ENCODE assay signal across 13 cellular contexts in genomic region chr6:142929751-142930358, GRCh38. TPM values are rescaled to one million over a fixed set of nuclear protein-coding genes. Genes with fewer than 3 reads are reported as not detected.
DNase-seq lines count a peak whose midpoint lies in the region; ATAC-seq and TF ChIP-seq lines count a peak whose summit lies in the region.
"Had no signal": no experiment of that assay in that cellular context is flagged by ENCODE, and none has a peak within 500 bp of the region (broad histone marks: within the 10 kb centered on the region; RNA-seq: fewer than 3 reads in every experiment).

No MANE protein-coding gene starts in this region.

- H3K9me3 ChIP-seq in DND-41 (ENCODE audit: insufficient read depth, low read length, severe bottlenecking) = no peaks in the 10 kb centered on the region
- H3K9me3 ChIP-seq: spleen had no signal

- H3K4me3 ChIP-seq in DND-41 (ENCODE audit: low read depth in 1 of 2, low read length in 2 of 2) (no peak overlapping the region), fibroblast of villous mesenchyme (ENCODE audit: low read depth, low read length) (no peak overlapping the region)
- H3K4me3 ChIP-seq: spleen had no signal

- CTCF ChIA-PET in activated CD8-positive, alpha-beta T cell treated with anti-CD3 and anti-CD28 coated beads for 36 hours (lab: Charles Lee) = interaction anchor here (2.2 kb wide), 1 partner anchor 12 kb away, joined by 19 read pairs; no protein-coding TSS in a partner anchor

- DNase-seq in AG08395 (ENCODE audit: low spot score) = peak; percentile 31
- DNase-seq in DND-41 = no peak
- no peak for DNase-seq in activated CD8-positive, alpha-beta T cell treated with anti-CD3 and anti-CD28 coated beads for 36 hours
- DNase-seq in fibroblast of villous mesenchyme (ENCODE audit: low read depth) = peak; percentile 47
- no peak for DNase-seq in DMS79 treated with DMSO at 0.1 percent for 48 hours (lab: John Stamatoyannopoulos, UW)
- DNase-seq: caudate nucleus; H7; left cardiac atrium; NK-92 treated with Interleukin-12 subunit alpha and Interleukin-12 subunit beta, amount 100 ng/mL, for 24 hours; spleen had no signal

- H3K4me2 ChIP-seq in DND-41 (ENCODE audit: insufficient read depth, low read length) = peak overlapping the region; percentile 71; the same call in 1 of the 2 replicates

- H3K36me3 Mint-ChIP-seq in activated CD8-positive, alpha-beta T cell treated with anti-CD3 and anti-CD28 coated beads for 36 hours (ENCODE audit: low read depth) = peaks cover 53% of the 10 kb centered on the region

- H3K9ac ChIP-seq in DND-41 (ENCODE audit: low read depth, low read length) = no peak overlapping the region

- H3K4me1 Mint-ChIP-seq in activated CD8-positive, alpha-beta T cell treated with anti-CD3 and anti-CD28 coated beads for 36 hours (ENCODE audit: low read depth) = peaks cover 75% of the 10 kb centered on the region

- no peak overlapping the region for H2AFZ ChIP-seq in DND-41 (ENCODE audit: low read depth, low read length)

- TF ChIP-seq CTCF in DND-41 (IDR thresholded peaks at IDR 0.05; ENCODE audit: borderline replicate concordance, extremely low read depth, low read length, poor library complexity, severe bottlenecking) = no peak
- no peak for TF ChIP-seq CTCF in activated CD8-positive, alpha-beta T cell treated with anti-CD3 and anti-CD28 coated beads for 36 hours (IDR thresholded peaks at IDR 0.05)
- no peak for TF ChIP-seq CTCF in fibroblast of villous mesenchyme (IDR thresholded peaks at IDR 0.05; ENCODE audit: insufficient read depth, low read depth, low read length)

- no peaks in the 10 kb centered on the region for H4K20me1 ChIP-seq in DND-41 (ENCODE audit: insufficient read depth, low read length)

- no peaks in the 10 kb centered on the region for H3K27me3 ChIP-seq in DND-41 (ENCODE audit: insufficient read depth, low read length, poor library complexity)
- H3K27me3 ChIP-seq: spleen had no signal

- POLR2A ChIA-PET in activated CD8-positive, alpha-beta T cell treated with anti-CD3 and anti-CD28 coated beads for 36 hours (lab: Charles Lee) = interaction anchor here (6.9 kb wide), 1 partner anchor 14 kb away, joined by 85 read pairs; the partner anchor contains the start of gene HIVEP2

- H3K4me3 Mint-ChIP-seq in activated CD8-positive, alpha-beta T cell treated with anti-CD3 and anti-CD28 coated beads for 36 hours = peak overlapping the region; percentile 96

- H3K9me3 Mint-ChIP-seq in activated CD8-positive, alpha-beta T cell treated with anti-CD3 and anti-CD28 coated beads for 36 hours = no peaks in the 10 kb centered on the region

- intact Hi-C loops in activated CD8-positive, alpha-beta T cell treated with anti-CD3 and anti-CD28 coated beads for 36 hours (cut with micrococcal nuclease) = loop anchor here (5.0 kb wide), 2 partner anchors 43 to 88 kb away; no protein-coding TSS in a partner anchor

- H3K4me1 ChIP-seq in DND-41 (ENCODE audit: insufficient read depth, low read length) = peaks cover 32% of the 10 kb centered on the region

- no peak overlapping the region for H3K27ac ChIP-seq in DND-41 (ENCODE audit: low read length)

- H3K36me3 ChIP-seq in DND-41 (ENCODE audit: insufficient read depth, low read length) = no peaks in the 10 kb centered on the region
- H3K36me3 ChIP-seq: spleen had no signal

- H3K27me3 Mint-ChIP-seq in activated CD8-positive, alpha-beta T cell treated with anti-CD3 and anti-CD28 coated beads for 36 hours = no peaks in the 10 kb centered on the region

- no peak for ATAC-seq in DND-41 (ENCODE audit: insufficient read depth, low read depth)
- no peak for ATAC-seq in activated CD8-positive, alpha-beta T cell treated with anti-CD3 and anti-CD28 coated beads for 36 hours
- ATAC-seq in GM19452 (IDR thresholded peaks at IDR 0.05; ENCODE audit: unreplicated experiment) = no peak
- ATAC-seq in HG03378 (IDR thresholded peaks at IDR 0.05; ENCODE audit: unreplicated experiment) = no peak
- no peak for ATAC-seq in GM18907 (IDR thresholded peaks at IDR 0.05; ENCODE audit: unreplicated experiment)
- ATAC-seq: left cardiac atrium had no signal

- H3K27ac Mint-ChIP-seq in activated CD8-positive, alpha-beta T cell treated with anti-CD3 and anti-CD28 coated beads for 36 hours = peak overlapping the region; percentile 97

- peaks cover 63% of the 10 kb centered on the region for H3K79me2 ChIP-seq in DND-41 (ENCODE audit: insufficient read depth, low read length)

RNA-seq across cellular contexts. Expression of gene HIVEP2, which starts 15.1 kb away (rescaled TPM):
- 10 to 100 TPM; 31.8 to 38.1 TPM for total RNA-seq in activated CD8-positive, alpha-beta T cell treated with anti-CD3 and anti-CD28 coated beads for 36 hours
- total RNA-seq in fibroblast of villous mesenchyme = 18.0 and 28.9 TPM in 2 replicates

Comparison
In these comparisons a context has a peak if more than half of its experiments do, and no peak if none do; other contexts are left out.
1. DNase-seq: peak in AG08395 (single experiment) and fibroblast of villous mesenchyme (single experiment); none in DND-41 (single experiment), activated CD8-positive, alpha-beta T cell treated with anti-CD3 and anti-CD28 coated beads for 36 hours (single experiment) and DMS79 treated with DMSO at 0.1 percent for 48 hours (single experiment).